20 cellular contexts compared by ENCODE assay signal in the genomic region with DNA sequence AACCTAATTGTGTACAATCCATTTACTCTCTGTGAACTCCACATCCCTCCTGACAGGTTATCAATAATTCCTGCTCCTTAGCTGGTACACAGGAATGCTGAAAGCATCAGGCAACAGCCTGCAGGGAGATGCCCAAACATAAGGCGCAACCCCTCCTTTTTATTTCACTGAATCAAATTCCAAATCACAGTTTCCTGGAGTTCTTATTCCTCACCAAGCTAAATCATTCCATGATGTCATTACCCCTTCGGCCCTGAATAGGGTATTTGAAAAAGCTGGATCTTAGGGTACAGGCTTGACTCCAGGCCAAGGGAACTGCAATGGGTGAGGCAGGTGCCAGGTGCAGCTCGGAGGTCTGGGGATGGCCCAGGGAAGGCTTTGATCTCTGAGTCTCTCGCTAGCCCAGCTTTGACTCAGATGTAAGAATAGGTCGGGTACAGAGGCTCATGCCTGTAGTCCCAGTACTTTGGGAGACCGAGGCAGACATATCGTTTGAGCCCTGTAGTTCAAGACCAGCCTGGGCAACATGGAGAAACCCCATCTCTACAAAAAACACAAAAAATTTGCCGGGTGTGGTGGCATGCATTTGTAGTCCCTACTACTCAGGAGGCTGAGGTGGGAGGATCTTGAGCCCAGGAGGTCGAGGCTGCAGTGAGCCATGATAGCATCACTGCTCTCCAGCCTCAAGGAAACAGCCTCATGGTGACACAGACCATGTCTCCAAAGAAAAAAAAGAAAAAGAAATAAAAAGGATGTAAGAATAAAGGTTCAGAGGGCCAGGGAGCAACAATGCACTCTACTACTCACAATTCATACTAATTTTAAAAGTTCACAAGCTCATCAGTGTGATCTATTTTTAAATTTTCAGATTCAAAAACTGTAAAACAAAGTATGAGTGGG. TPM values are rescaled to one million over a fixed set of nuclear protein-coding genes. Genes with fewer than 3 reads are reported as not detected.
DNase-seq lines count a peak whose midpoint lies in the region; ATAC-seq, FAIRE-seq and TF ChIP-seq lines count a peak whose summit lies in the region.
"Had no signal": no experiment of that assay in that cellular context is flagged by ENCODE, and none has a peak within 500 bp of the region (broad histone marks: within the 10 kb centered on the region; RNA-seq: fewer than 3 reads in every experiment).

No MANE protein-coding gene starts in this region.

- no peak overlapping the region for H3K9ac ChIP-seq in keratinocyte (ENCODE audit: control insufficient read depth, extremely low read depth, insufficient read depth, low read length)

- intact Hi-C loops in MCF 10A (cut with micrococcal nuclease): no loop called here
- intact Hi-C loops in stomach (cut with DNase I; ENCODE audit: low total_unique reads): no loop called here

- peaks cover 55% of the 10 kb centered on the region for H3K36me3 Mint-ChIP-seq in MCF 10A (ENCODE audit: insufficient read depth, unreplicated experiment)
- H3K36me3 Mint-ChIP-seq in stimulated activated naive B cell treated with anti-CD40 and anti-IgM and Interleukin-4, amounts not matched to agents 10 μg/mL and 1 μg/mL and 100 μg/mL, for 72 hours: no peaks in the 10 kb centered on the region
- H3K36me3 Mint-ChIP-seq: activated naive CD4-positive, alpha-beta T cell treated with anti-CD3 and anti-CD28 coated beads, Interleukin-2, amount 50 U/mL, for 72 hours had no signal

- no peaks in the 10 kb centered on the region for H3K27me3 ChIP-seq in keratinocyte (ENCODE audit: control insufficient read depth, extremely low read depth, insufficient read depth, low read length)
- H3K27me3 ChIP-seq in stomach: peaks cover 0 to under 1% (median 0%) of the 10 kb centered on the region in 3 donors
- H3K27me3 ChIP-seq: BE2C, gastroesophageal sphincter had no signal

- H3K4me3 Mint-ChIP-seq in MCF 10A (ENCODE audit: unreplicated experiment): no peak overlapping the region
- no peak overlapping the region for H3K4me3 Mint-ChIP-seq in stimulated activated naive B cell treated with anti-CD40 and anti-IgM and Interleukin-4, amounts not matched to agents 10 μg/mL and 1 μg/mL and 100 μg/mL, for 72 hours
- H3K4me3 Mint-ChIP-seq: activated T-cell treated with anti-CD3 and anti-CD28 coated beads, Interleukin-2, amount 50 U/mL, for 4 hours; nephron progenitor cell had no signal

- no peak for TF ChIP-seq EP300 in stomach (IDR thresholded peaks at IDR 0.05)

- H3K9me3 ChIP-seq in keratinocyte (ENCODE audit: control insufficient read depth, low read depth, low read length): no peaks in the 10 kb centered on the region
- no peaks in the 10 kb centered on the region for H3K9me3 ChIP-seq in stomach
- H3K9me3 ChIP-seq: BE2C, gastroesophageal sphincter, HAP-1 had no signal

- no peak for FAIRE-seq in keratinocyte (lab: Jason Lieb, UNC)

- H3K9me3 Mint-ChIP-seq in MCF 10A (ENCODE audit: unreplicated experiment): peaks cover 6% of the 10 kb centered on the region
- peaks cover 0 to 3% of the 10 kb centered on the region in 2 donors for H3K9me3 Mint-ChIP-seq in stimulated activated naive B cell treated with anti-CD40 and anti-IgM and Interleukin-4, amounts not matched to agents 10 μg/mL and 1 μg/mL and 100 μg/mL, for 72 hours
- H3K9me3 Mint-ChIP-seq: activated naive CD4-positive, alpha-beta T cell treated with anti-CD3 and anti-CD28 coated beads, Interleukin-2, amount 50 U/mL, for 72 hours; activated T-cell treated with anti-CD3 and anti-CD28 coated beads, Interleukin-2, amount 50 U/mL, for 4 hours; nephron progenitor cell had no signal

- H3K4me1 Mint-ChIP-seq in MCF 10A (ENCODE audit: insufficient read depth, unreplicated experiment): peaks cover 52% of the 10 kb centered on the region
- H3K4me1 Mint-ChIP-seq in stimulated activated naive B cell treated with anti-CD40 and anti-IgM and Interleukin-4, amounts not matched to agents 10 μg/mL and 1 μg/mL and 100 μg/mL, for 72 hours: no peaks in the 10 kb centered on the region

- DNase-seq in M059J (ENCODE audit: low read depth): peak; percentile 67
- DNase-seq in MCF 10A (ENCODE audit: unreplicated experiment): no peak
- DNase-seq in keratinocyte (ENCODE audit: low read depth, low spot score): no peak
- no peak for DNase-seq in stomach
- DNase-seq in stimulated activated naive B cell treated with anti-CD40 and anti-IgM and Interleukin-4, amounts not matched to agents 10 μg/mL and 1 μg/mL and 100 μg/mL, for 72 hours: no peak
- DNase-seq in HPDE6-E6E7 (ENCODE audit: extremely low spot score): no peak
- no peak for DNase-seq in iPS-NIHi11 (ENCODE audit: low spot score)
- DNase-seq: activated CD4-positive, alpha-beta T cell treated with anti-CD3 and anti-CD28 coated beads, Interleukin-2, amount 50 U/mL, for 48 hours; activated T-cell treated with anti-CD3 and anti-CD28 coated beads, Interleukin-2, amount 50 U/mL, for 4 hours; BE2C; effector memory CD4-positive, alpha-beta T cell; NCI-H2081; NCI-H524; nephron progenitor cell; retina; stimulated activated CD4-positive, alpha-beta T cell treated with anti-CD3 and anti-CD28 coated beads, Interleukin-2, amount 100 ng/mL, for 24 hours had no signal

- H3K4me2 ChIP-seq in keratinocyte (ENCODE audit: control insufficient read depth, extremely low read depth, insufficient read depth, low read depth, low read length): peak overlapping the region; percentile 25

- peaks cover 18% of the 10 kb centered on the region for H3K9me1 ChIP-seq in keratinocyte (ENCODE audit: control insufficient read depth, extremely low read depth, insufficient read depth, low read length)

- 74 to 81% (median 75%) methylated on average over 9 of the region's 9 CpGs for WGBS in stomach, 5 donors

- H3K4me1 ChIP-seq in keratinocyte (ENCODE audit: control insufficient read depth, extremely low read depth, insufficient read depth, low read length) (peaks cover 46% of the 10 kb centered on the region), stomach (peaks cover 24 to 92% (median 63%) of the 10 kb centered on the region in 4 donors)
- H3K4me1 ChIP-seq: BE2C had no signal

- H3K36me3 ChIP-seq in keratinocyte (ENCODE audit: control insufficient read depth in 2 of 2, extremely low read depth in 1 of 2, insufficient read depth in 2 of 2, low read length in 2 of 2): peaks cover 18 to 51% of the 10 kb centered on the region in 2 experiments
- peaks cover 0 to 17% (median 0%) of the 10 kb centered on the region in 4 donors for H3K36me3 ChIP-seq in stomach
- H3K36me3 ChIP-seq: gastroesophageal sphincter had no signal

- TF ChIP-seq CTCF in MCF 10A (IDR thresholded peaks at IDR 0.05; ENCODE audit: unreplicated experiment): no peak
- no peak for TF ChIP-seq CTCF in keratinocyte (optimal IDR thresholded peaks at IDR 0.05 in 1 of 3, IDR thresholded peaks at IDR 0.05 in 1 of 3, conservative IDR thresholded peaks at IDR 0.05 in 1 of 3; ENCODE audit: extremely low read depth in 1 of 3, insufficient read depth in 2 of 3, low read length in 3 of 3)
- TF ChIP-seq CTCF in stomach (IDR thresholded peaks at IDR 0.05): no peak

- H4K20me1 ChIP-seq in keratinocyte (ENCODE audit: control insufficient read depth, extremely low read depth, insufficient read depth, low read length): peaks cover 47% of the 10 kb centered on the region

- no TSS peak for BruUV-seq in MCF 10A (replicated peaks; lab: Mats Ljungman, UMichigan)

- no peak overlapping the region for H3K27ac ChIP-seq in keratinocyte (ENCODE audit: control insufficient read depth, insufficient read depth, low read length)
- H3K27ac ChIP-seq in stomach: peak overlapping the region; percentile 26 to 93 (median 83)

- H3K4me3 ChIP-seq in keratinocyte (ENCODE audit: control insufficient read depth in 2 of 3, extremely low read depth in 1 of 3, insufficient read depth in 2 of 3, low read depth in 1 of 3, low read length in 3 of 3) (no peak overlapping the region), stomach (no peak overlapping the region)
- H3K4me3 ChIP-seq: gastroesophageal sphincter, HAP-1, lung had no signal

- no peak for TF ChIP-seq POLR2A in stomach (IDR thresholded peaks at IDR 0.05)

- peak overlapping the region; percentile 72 for H3K27ac Mint-ChIP-seq in MCF 10A (ENCODE audit: low read depth, unreplicated experiment)
- no peak overlapping the region for H3K27ac Mint-ChIP-seq in stimulated activated naive B cell treated with anti-CD40 and anti-IgM and Interleukin-4, amounts not matched to agents 10 μg/mL and 1 μg/mL and 100 μg/mL, for 72 hours
- H3K27ac Mint-ChIP-seq: activated naive CD4-positive, alpha-beta T cell treated with anti-CD3 and anti-CD28 coated beads, Interleukin-2, amount 50 U/mL, for 72 hours had no signal

- H3K79me2 ChIP-seq in keratinocyte (ENCODE audit: control insufficient read depth, insufficient read depth, low read length): peaks cover 93% of the 10 kb centered on the region

- no peaks in the 10 kb centered on the region for H3K27me3 Mint-ChIP-seq in MCF 10A (ENCODE audit: insufficient read depth, unreplicated experiment)
- H3K27me3 Mint-ChIP-seq in stimulated activated naive B cell treated with anti-CD40 and anti-IgM and Interleukin-4, amounts not matched to agents 10 μg/mL and 1 μg/mL and 100 μg/mL, for 72 hours: peaks cover 35 to 40% of the 10 kb centered on the region in 2 donors

- H2AFZ ChIP-seq in keratinocyte (ENCODE audit: control insufficient read depth, low read length): no peak overlapping the region

- POLR2A ChIA-PET in MCF 10A (lab: Yijun Ruan, JAX): no interaction called here

- no peak for ATAC-seq in stimulated activated naive B cell treated with anti-CD40 and anti-IgM and Interleukin-4, amounts not matched to agents 10 μg/mL and 1 μg/mL and 100 μg/mL, for 72 hours (replicated peaks)
- ATAC-seq: activated naive CD4-positive, alpha-beta T cell treated with anti-CD3 and anti-CD28 coated beads, Interleukin-2, amount 50 U/mL, for 72 hours; activated T-cell treated with anti-CD3 and anti-CD28 coated beads, Interleukin-2, amount 50 U/mL, for 4 hours; gastroesophageal sphincter had no signal

- CTCF ChIA-PET in MCF 10A (lab: Yijun Ruan, JAX): interaction anchor here (0.6 to 2.5 kb wide), 4 partner anchors 8 to 142 kb away, joined by 3 to 9 read pairs (median 3); no protein-coding TSS in a partner anchor

- dilution Hi-C loops in keratinocyte (cut with MboI; ENCODE audit: extremely low pct_ligation_motif_present, low sequenced_read_pairs): no loop called here

RNA-seq across cellular contexts. Expression of gene FHL2, which starts 6.8 kb away (rescaled TPM):
- 146 and 164 TPM in 2 replicates for total RNA-seq in M059J (2014; rRNA removed; shearing (Covaris generic))
- 77.3 and 93.2 TPM in 2 replicates for total RNA-seq in MCF 10A (2022)
- polyA plus RNA-seq in keratinocyte: 132 to 175 TPM (median 144 TPM) in 3 replicates
- 27.1 TPM for polyA plus RNA-seq in keratinocyte (2011; ENCODE audit: low read depth)
- 139 and 154 TPM in 2 replicates for polyA plus RNA-seq in keratinocyte (2011; cell fraction: cytosol; rRNA removed)
- polyA plus RNA-seq in keratinocyte (2011; cell fraction: nucleus; rRNA removed): 104 and 114 TPM in 2 replicates
- 91.4 and 116 TPM in 2 replicates for polyA plus RNA-seq in keratinocyte (2012; ENCODE audit: low replicate concordance)
- polyA minus RNA-seq in keratinocyte: 130 to 194 TPM (median 145 TPM) in 3 replicates
- 77.3 TPM for polyA minus RNA-seq in keratinocyte (2011; cell fraction: cytosol; rRNA and poly(A)+ RNA removed)
- 44.9 and 62.7 TPM in 2 replicates for polyA minus RNA-seq in keratinocyte (2011; cell fraction: nucleus; rRNA and poly(A)+ RNA removed)
- total RNA-seq in stomach: 100 to 1,000 TPM in 1 of 5 donors, 10 to 100 TPM in 4; 42.3 to 118 (median 57.1) TPM
- polyA plus RNA-seq in stomach: 100 to 1,000 TPM in 1 of 3 donors, 10 to 100 TPM in 2; 45.7 to 240 (median 84.2) TPM

RNA-seq across cellular contexts. Expression of gene C2orf49, which starts 54.7 kb away (rescaled TPM):
- total RNA-seq in M059J (2014; rRNA removed; shearing (Covaris generic)): 19.2 and 22.0 TPM in 2 replicates
- total RNA-seq in MCF 10A (2022): 24.2 and 24.5 TPM in 2 replicates
- 13.1 to 19.4 TPM (median 14.5 TPM) in 3 replicates for polyA plus RNA-seq in keratinocyte
- 43.2 TPM for polyA plus RNA-seq in keratinocyte (2011; ENCODE audit: low read depth)
- 11.8 and 17.0 TPM in 2 replicates for polyA plus RNA-seq in keratinocyte (2011; cell fraction: cytosol; rRNA removed)
- 13.9 and 18.8 TPM in 2 replicates for polyA plus RNA-seq in keratinocyte (2011; cell fraction: nucleus; rRNA removed)
- 12.3 and 18.3 TPM in 2 replicates for polyA plus RNA-seq in keratinocyte (2012; ENCODE audit: low replicate concordance)
- 3.6 to 6.0 TPM (median 4.7 TPM) in 3 replicates for polyA minus RNA-seq in keratinocyte
- 4.2 TPM for polyA minus RNA-seq in keratinocyte (2011; cell fraction: cytosol; rRNA and poly(A)+ RNA removed)
- polyA minus RNA-seq in keratinocyte (2011; cell fraction: nucleus; rRNA and poly(A)+ RNA removed): 3.3 and 9.2 TPM in 2 replicates
- total RNA-seq in stomach: 10 to 100 TPM; 10.5 to 22.0 (median 11.3) TPM
- 10 to 100 TPM in 1 of 3 donors, 1 to 10 TPM in 2; 6.3 to 11.2 (median 7.0) TPM for polyA plus RNA-seq in stomach
